Comparison of ENCODE assay signal across 8 cellular contexts in genomic region chr11:76236092-76237026, GRCh38. TPM values are rescaled to one million over a fixed set of nuclear protein-coding genes. Genes with fewer than 3 reads are reported as not detected.
DNase-seq lines count a peak whose midpoint lies in the region; ATAC-seq and TF ChIP-seq lines count a peak whose summit lies in the region.

No MANE protein-coding gene starts in this region.

- H3K23me2 ChIP-seq in H9 (ENCODE audit: insufficient read length, low read depth, low read length, poor library complexity, severe bottlenecking): peaks cover 10% of the 10 kb centered on the region

- TF ChIP-seq CTCF in H9 (conservative IDR thresholded peaks at IDR 0.05) (no peak), VCaP (conservative IDR thresholded peaks at IDR 0.05) (no peak)

- H2BK5ac ChIP-seq in H9 (ENCODE audit: insufficient read length, low read length): no peak overlapping the region

- peak overlapping the region; percentile 84 for H3K14ac ChIP-seq in H9 (ENCODE audit: insufficient read depth, low read length)

- no peak overlapping the region for H2BK120ac ChIP-seq in H9 (ENCODE audit: low read depth, low read length, poor library complexity, severe bottlenecking)

- WGBS in H9 (ENCODE audit: extremely low coverage, insufficient read length, low lambda C conversion rate): no CpG with 5 or more reads among the region's 44 CpGs
- WGBS in ectodermal cell, 2 experiments: 1% methylated on average over 44 of the region's 44 CpGs

- H3K27ac Mint-ChIP-seq in H9 (peak overlapping the region; percentile 84 to 96 (median 92); a peak in 6 of 7 replicates), memory B cell (peak overlapping the region; percentile 99)

- peak overlapping the region; percentile 91 for H2AFZ ChIP-seq in H9 (ENCODE audit: low read length)

- ATAC-seq in memory B cell (ENCODE audit: low read depth): peak; percentile 15

- peak overlapping the region; percentile 100 for H3K4me3 Mint-ChIP-seq in H9
- peak overlapping the region; percentile 88 for H3K4me3 Mint-ChIP-seq in memory B cell

- H4K5ac ChIP-seq in H9 (ENCODE audit: insufficient read length, low read depth, low read length): no peak overlapping the region

- H3K4me1 Mint-ChIP-seq in H9 (peaks cover 9 to 24% of the 10 kb centered on the region in 2 experiments; a peak in 3 of 4 replicates), memory B cell (peaks cover 27% of the 10 kb centered on the region)

- H3K4me1 ChIP-seq in H9 (ENCODE audit: insufficient read depth, low read length) (no peaks in the 10 kb centered on the region), ectodermal cell (ENCODE audit: control insufficient read depth, insufficient read depth, low read length) (peaks cover 13% of the 10 kb centered on the region)

- peak overlapping the region; percentile 74 for H3K18ac ChIP-seq in H9 (ENCODE audit: insufficient read length, low read depth, low read length)

- H3K27me3 ChIP-seq in H9 (ENCODE audit: insufficient read depth, low read length): no peaks in the 10 kb centered on the region
- H3K27me3 ChIP-seq in ectodermal cell (ENCODE audit: control insufficient read depth, insufficient read depth, low read length, poor library complexity, severe bottlenecking): peaks cover 6% of the 10 kb centered on the region

- H3K4ac ChIP-seq in H9 (ENCODE audit: low read depth, low read length): no peak overlapping the region

- no peaks in the 10 kb centered on the region for H3K79me1 ChIP-seq in H9 (ENCODE audit: insufficient read depth, low read depth, low read length, poor library complexity, severe bottlenecking)

- H3K36me3 Mint-ChIP-seq in H9 (ENCODE audit: insufficient read depth in 1 of 3, low read depth in 3 of 3) (no peaks in the 10 kb centered on the region; a peak in 1 of 7 replicates), memory B cell (no peaks in the 10 kb centered on the region)

- H3K9me3 ChIP-seq in H9 (ENCODE audit: control insufficient read depth, low read depth, low read length) (no peaks in the 10 kb centered on the region), ectodermal cell (ENCODE audit: control insufficient read depth, low read length) (no peaks in the 10 kb centered on the region)

- H3K23ac ChIP-seq in H9 (ENCODE audit: insufficient read length, low read depth, low read length): no peak overlapping the region

- H4K20me1 ChIP-seq in H9 (ENCODE audit: control insufficient read depth, insufficient read depth, insufficient read length): no peaks in the 10 kb centered on the region

- peak overlapping the region; percentile 79 for H3K4me2 ChIP-seq in H9 (ENCODE audit: insufficient read depth, insufficient read length, low read length)

- H3K27me3 Mint-ChIP-seq in H9 (ENCODE audit: low read depth) (peaks cover 27% of the 10 kb centered on the region), memory B cell (peaks cover 1% of the 10 kb centered on the region)

- DNase-seq in DMS79 (lab: John Stamatoyannopoulos, UW) (peak; percentile 67), H9 (peak; percentile 84), NCI-H146 treated with DMSO at 0.1 percent for 48 hours (lab: John Stamatoyannopoulos, UW; ENCODE audit: unreplicated experiment) (peak; percentile 46), memory B cell (ENCODE audit: low spot score in 2 of 2) (no peak), NK-92 (lab: John Stamatoyannopoulos, UW; ENCODE audit: unreplicated experiment) (no peak)
- peak; percentile 70 for DNase-seq in stimulated activated CD8-positive, alpha-beta memory T cell treated with anti-CD3 and anti-CD28 coated beads, Interleukin-4, amount 100 ng/mL, for 48 hours

- H3K9ac ChIP-seq in H9 (ENCODE audit: extremely low read depth, insufficient read length, low read length): peak overlapping the region; percentile 2

- H3K27ac ChIP-seq in H9 (ENCODE audit: insufficient read length, low read depth, low read length): no peak overlapping the region
- peak overlapping the region; percentile 78 for H3K27ac ChIP-seq in VCaP
- H3K27ac ChIP-seq in ectodermal cell (ENCODE audit: insufficient read depth, low read depth, low read length, poor library complexity, severe bottlenecking): no peak overlapping the region

- no peak overlapping the region for H2AK5ac ChIP-seq in H9 (ENCODE audit: insufficient read length, low read length)

- H3T11ph ChIP-seq in H9 (ENCODE audit: low read length): no peak overlapping the region

- H4K91ac ChIP-seq in H9 (ENCODE audit: insufficient read length, low read depth, low read length): no peak overlapping the region

- H4K8ac ChIP-seq in H9 (replicated peaks; ENCODE audit: insufficient read length, low read depth, low read length): no peak overlapping the region

- peak overlapping the region; percentile 85 for H3K4me3 ChIP-seq in ectodermal cell (ENCODE audit: insufficient read depth, low read depth, low read length)

- H2BK20ac ChIP-seq in H9 (ENCODE audit: low read depth, low read length, poor library complexity, severe bottlenecking): no peak overlapping the region

- H3K79me2 ChIP-seq in H9 (ENCODE audit: insufficient read depth, low read length): no peaks in the 10 kb centered on the region

- H2BK15ac ChIP-seq in H9 (ENCODE audit: low read depth, low read length): no peak overlapping the region

- no peak overlapping the region for H3K56ac ChIP-seq in H9 (ENCODE audit: insufficient read length, low read depth, low read length)

- H3K9me3 Mint-ChIP-seq in H9 (peaks cover 6 to 7% of the 10 kb centered on the region in 2 experiments; a peak in 2 of 5 replicates), memory B cell (no peaks in the 10 kb centered on the region)

- H2BK12ac ChIP-seq in H9 (ENCODE audit: insufficient read length, low read depth, low read length): no peak overlapping the region

- H3K36me3 ChIP-seq in ectodermal cell (ENCODE audit: control insufficient read depth, insufficient read depth, low read length): no peaks in the 10 kb centered on the region

RNA-seq across cellular contexts. Expression of gene WNT11, which starts 30.1 kb away (rescaled TPM):
- total RNA-seq in H9 (2021): 0.18 TPM in 1 of 2 replicates, not detected in the other
- polyA plus RNA-seq in ectodermal cell (2013, experiment 1 of 4): 0.33 TPM
- polyA plus RNA-seq in ectodermal cell (2013, experiment 2 of 4): 0.44 TPM
- polyA plus RNA-seq in ectodermal cell (2013, experiment 3 of 4): 0.91 TPM
- polyA plus RNA-seq in ectodermal cell (2013, experiment 4 of 4): 0.77 TPM

Comparison
In these comparisons a context has a peak if more than half of its experiments do, and no peak if none do; other contexts are left out.
1. DNase-seq: peak in DMS79 (single experiment), H9 (single experiment), NCI-H146 treated with DMSO at 0.1 percent for 48 hours (single experiment) and stimulated activated CD8-positive, alpha-beta memory T cell treated with anti-CD3 and anti-CD28 coated beads, Interleukin-4, amount 100 ng/mL, for 48 hours (single experiment); none in memory B cell (0 of 2) and NK-92 (single experiment).